ENCODE assay signal across 23 cellular contexts in the genomic region with DNA sequence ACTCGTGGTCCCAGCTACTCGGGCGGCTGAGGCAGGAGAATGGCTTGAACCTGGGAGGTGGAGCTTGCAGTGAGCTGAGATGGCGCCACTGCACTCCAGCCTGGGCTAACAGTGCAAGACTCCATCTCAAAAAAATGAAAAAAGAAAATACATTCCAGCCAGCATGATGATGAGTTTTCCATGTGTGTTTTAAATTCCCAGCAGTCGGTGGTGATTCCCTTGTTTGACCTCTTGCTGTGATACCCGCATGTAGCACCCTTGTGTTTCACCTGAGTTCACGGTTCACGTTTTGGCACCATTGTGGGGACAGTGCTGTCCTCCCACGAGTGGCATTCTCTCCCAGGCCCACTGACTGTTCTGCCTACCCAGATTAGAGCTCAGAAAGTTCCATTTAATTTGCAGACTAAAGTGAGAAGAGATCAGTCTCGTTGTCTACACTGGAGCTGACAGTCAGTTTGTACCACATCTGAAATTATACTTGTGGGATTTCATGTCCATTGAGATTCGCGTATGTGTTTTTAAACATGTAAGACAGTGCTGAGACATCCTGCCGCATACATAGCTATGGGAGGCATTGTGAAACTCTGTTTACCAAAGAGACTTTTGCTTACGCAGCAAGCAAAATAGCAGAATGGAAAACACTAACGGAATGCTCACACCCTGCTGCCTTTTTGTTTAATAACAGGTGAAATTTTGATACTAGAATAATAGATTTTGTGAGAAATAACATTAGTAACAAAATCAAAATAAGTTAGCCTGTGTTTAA.
"Had no signal": no experiment of that assay in that cellular context is flagged by ENCODE, and none has a peak within 500 bp of the region (broad histone marks: within the 10 kb centered on the region; RNA-seq: fewer than 3 reads in every experiment).

No MANE protein-coding gene starts in this region.

- H3K27me3 ChIP-seq: hepatocyte, right atrium auricular region, sigmoid colon, stomach, transverse colon had no signal

- DNase-seq: dermis blood vessel endothelial cell; erythroblast; foreskin melanocyte; head of caudate nucleus; left colon; left ventricle myocardium superior; mesendoderm; naive thymus-derived CD4-positive, alpha-beta T cell; nephron progenitor cell; posterior cingulate gyrus; sigmoid colon; small intestine; stimulated activated CD4-positive, alpha-beta T cell treated with anti-CD3 and anti-CD28 coated beads, Interleukin-12 subunit alpha, Interleukin-12 subunit beta, amount 100 ng/mL, for 4 hours; stimulated activated naive CD4-positive, alpha-beta T cell; stomach; substantia nigra; transverse colon had no signal

- FAIRE-seq: colon, endothelial cell of umbilical vein, small intestine had no signal

- H3K4me3 ChIP-seq: hepatocyte, lung, right atrium auricular region, sigmoid colon, stomach, thoracic aorta, transverse colon had no signal

- H3K36me3 ChIP-seq: right atrium auricular region, sigmoid colon, thoracic aorta, transverse colon had no signal
